ENCODE assay signal across 14 cellular contexts in the genomic region with DNA sequence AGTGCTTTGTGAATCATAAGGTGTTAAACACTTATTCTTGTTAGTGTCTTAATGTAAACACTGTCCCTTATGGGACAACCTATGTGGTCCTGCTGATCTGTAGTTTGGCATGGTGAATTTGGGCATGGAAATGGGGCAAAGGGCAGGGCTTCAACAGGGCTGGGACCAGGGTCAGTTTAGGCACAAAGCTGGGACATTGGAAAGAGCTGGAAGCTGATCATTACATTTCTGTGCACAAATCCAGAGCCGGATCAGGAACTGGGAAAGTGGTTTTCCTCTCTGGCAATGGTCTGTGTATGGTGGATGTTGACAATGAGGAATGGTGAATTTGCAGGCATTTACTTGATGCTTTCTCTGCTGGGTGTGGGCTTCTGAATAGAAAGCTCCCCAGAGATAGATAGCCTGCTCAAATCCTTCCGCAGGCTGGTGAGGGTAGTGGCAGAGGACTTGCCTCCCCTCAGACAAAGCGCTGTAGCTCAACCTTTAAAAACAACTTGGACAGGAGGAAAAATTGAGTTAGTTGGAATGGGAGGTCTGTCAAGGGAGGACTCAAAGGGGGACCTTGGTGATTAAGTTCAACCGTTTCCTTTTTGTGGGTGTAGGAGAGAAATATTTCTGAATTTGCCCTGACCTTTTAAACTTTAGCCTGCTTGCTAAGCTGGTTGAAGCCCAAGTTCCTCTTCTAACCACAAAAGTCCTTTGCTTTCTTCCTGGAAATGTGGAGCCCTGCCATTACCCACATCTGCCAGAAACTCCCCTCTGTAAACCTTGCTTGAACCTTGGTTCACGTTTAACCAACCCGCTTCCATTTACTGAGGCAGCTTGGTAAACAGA. TPM values are rescaled to one million over a fixed set of nuclear protein-coding genes. Genes with fewer than 3 reads are reported as not detected.
DNase-seq lines count a peak whose midpoint lies in the region; ATAC-seq and TF ChIP-seq lines count a peak whose summit lies in the region.
"Had no signal": no experiment of that assay in that cellular context is flagged by ENCODE, and none has a peak within 500 bp of the region (broad histone marks: within the 10 kb centered on the region; RNA-seq: fewer than 3 reads in every experiment).

No MANE protein-coding gene starts in this region.

- DNase-seq in natural killer cell treated with Interleukin-12 subunit alpha and Interleukin-12 subunit beta and Interleukin-15 and Interleukin-18, amount 100 ng/mL, for 72 hours (ENCODE audit: low spot score) = no peak
- DNase-seq in natural killer cell (no peak), RPMI8226 (peak; percentile 15), left lobe of liver (ENCODE audit: low spot score) (peak; percentile 85), NCI-H187 (lab: John Stamatoyannopoulos, UW) (no peak), kidney glomerular epithelial cell (lab: John Stamatoyannopoulos, UW) (no peak)
- DNase-seq: activated effector memory CD4-positive, alpha-beta T cell treated with anti-CD3 and anti-CD28 coated beads, Interleukin-2, amount 50 U/mL, for 16 hours; left cardiac atrium; naive B cell; psoas muscle; WERI-Rb-1 had no signal

- H3K36me3 Mint-ChIP-seq in natural killer cell treated with Interleukin-12 subunit alpha and Interleukin-12 subunit beta and Interleukin-15 and Interleukin-18, amount 100 ng/mL, for 72 hours = no peaks in the 10 kb centered on the region
- no peaks in the 10 kb centered on the region for H3K36me3 Mint-ChIP-seq in natural killer cell
- H3K36me3 Mint-ChIP-seq: naive B cell had no signal

- intact Hi-C loops in natural killer cell (cut with micrococcal nuclease) = no loop called here

- ATAC-seq in natural killer cell treated with Interleukin-12 subunit alpha and Interleukin-12 subunit beta and Interleukin-15 and Interleukin-18, amount 100 ng/mL, for 72 hours = no peak
- ATAC-seq in natural killer cell (no peak), left lobe of liver (peak; percentile 90), HG03442 (IDR thresholded peaks at IDR 0.05; ENCODE audit: unreplicated experiment) (no peak), GM18519 (IDR thresholded peaks at IDR 0.05; ENCODE audit: low FRiP score, unreplicated experiment) (no peak)
- ATAC-seq: left cardiac atrium, psoas muscle had no signal

- no peaks in the 10 kb centered on the region for H3K9me3 Mint-ChIP-seq in natural killer cell treated with Interleukin-12 subunit alpha and Interleukin-12 subunit beta and Interleukin-15 and Interleukin-18, amount 100 ng/mL, for 72 hours
- H3K9me3 Mint-ChIP-seq in natural killer cell = no peaks in the 10 kb centered on the region
- H3K9me3 Mint-ChIP-seq: naive B cell had no signal

- peak overlapping the region; percentile 3 for H3K4me3 Mint-ChIP-seq in natural killer cell treated with Interleukin-12 subunit alpha and Interleukin-12 subunit beta and Interleukin-15 and Interleukin-18, amount 100 ng/mL, for 72 hours
- H3K4me3 Mint-ChIP-seq in natural killer cell = no peak overlapping the region
- H3K4me3 Mint-ChIP-seq: naive B cell had no signal

- no peaks in the 10 kb centered on the region for H3K4me1 Mint-ChIP-seq in natural killer cell treated with Interleukin-12 subunit alpha and Interleukin-12 subunit beta and Interleukin-15 and Interleukin-18, amount 100 ng/mL, for 72 hours (ENCODE audit: low read depth in 2 of 2)
- H3K4me1 Mint-ChIP-seq in natural killer cell = no peaks in the 10 kb centered on the region

- H3K27ac Mint-ChIP-seq in natural killer cell treated with Interleukin-12 subunit alpha and Interleukin-12 subunit beta and Interleukin-15 and Interleukin-18, amount 100 ng/mL, for 72 hours = no peak overlapping the region
- no peak overlapping the region for H3K27ac Mint-ChIP-seq in natural killer cell
- H3K27ac Mint-ChIP-seq: naive B cell had no signal

- peaks cover 9 to 22% of the 10 kb centered on the region in 2 donors for H3K27me3 Mint-ChIP-seq in natural killer cell treated with Interleukin-12 subunit alpha and Interleukin-12 subunit beta and Interleukin-15 and Interleukin-18, amount 100 ng/mL, for 72 hours
- H3K27me3 Mint-ChIP-seq in natural killer cell (ENCODE audit: low read depth in 2 of 2) = peaks cover 3 to 23% of the 10 kb centered on the region in 2 donors

- TF ChIP-seq CTCF in natural killer cell (IDR thresholded peaks at IDR 0.05) = no peak

RNA-seq across cellular contexts. Expression of a gene that starts 35.3 kb away (rescaled TPM):
- total RNA-seq in natural killer cell treated with Interleukin-12 subunit alpha and Interleukin-12 subunit beta and Interleukin-15 and Interleukin-18, amount 100 ng/mL, for 72 hours = 1 to 10 TPM; 3.9 to 5.5 TPM
- total RNA-seq in natural killer cell (10 to 100 TPM in 1 of 3 donors, 1 to 10 TPM in 1, under 1 TPM in 1; 0.93 to 19.3 (median 1.0) TPM), left lobe of liver (11.0 TPM)
- total RNA-seq: activated CD8-positive, alpha-beta memory T cell treated with anti-CD3 and anti-CD28 coated beads for 36 hours had no signal

Comparison
In these comparisons a context has a peak if more than half of its experiments do, and no peak if none do; other contexts are left out.
1. DNase-seq: peak in RPMI8226 (single experiment) and left lobe of liver (single experiment); none in natural killer cell treated with Interleukin-12 subunit alpha and Interleukin-12 subunit beta and Interleukin-15 and Interleukin-18, amount 100 ng/mL, for 72 hours (single experiment), natural killer cell (single experiment), NCI-H187 (0 of 2) and kidney glomerular epithelial cell (single experiment).